18 cellular contexts compared by ENCODE assay signal in genomic region chr4:2927016-2927695, GRCh38. TPM values are rescaled to one million over a fixed set of nuclear protein-coding genes. Genes with fewer than 3 reads are reported as not detected.
A peak's percentile ranks its signal among the peaks of the same experiment; 100 is the strongest.
DNase-seq lines count a peak whose midpoint lies in the region; ATAC-seq and TF ChIP-seq lines count a peak whose summit lies in the region.
"Had no signal": no experiment of that assay in that cellular context is flagged by ENCODE, and none has a peak within 500 bp of the region (broad histone marks: within the 10 kb centered on the region; RNA-seq: fewer than 3 reads in every experiment).

No MANE protein-coding gene starts in this region.

- H3K27me3 Mint-ChIP-seq in natural killer cell (ENCODE audit: low read depth in 2 of 2), result no peaks in the 10 kb centered on the region
- H3K27me3 Mint-ChIP-seq in natural killer cell treated with Interleukin-12 subunit alpha and Interleukin-12 subunit beta and Interleukin-15 and Interleukin-18, amount 100 ng/mL, for 72 hours, result no peaks in the 10 kb centered on the region
- H3K27me3 Mint-ChIP-seq in endothelial cell (ENCODE audit: unreplicated experiment), result peaks cover 23% of the 10 kb centered on the region

- no peak overlapping the region for H3K4ac ChIP-seq in neuronal stem cell (ENCODE audit: low read length)

- H2BK15ac ChIP-seq in neuronal stem cell (ENCODE audit: low read length), result no peak overlapping the region

- no peak overlapping the region for H3K14ac ChIP-seq in neuronal stem cell (ENCODE audit: low read length)

- ATAC-seq in natural killer cell (no peak), GM21423 (IDR thresholded peaks at IDR 0.05; ENCODE audit: unreplicated experiment) (no peak)
- ATAC-seq in natural killer cell treated with Interleukin-12 subunit alpha and Interleukin-12 subunit beta and Interleukin-15 and Interleukin-18, amount 100 ng/mL, for 72 hours, result no peak
- ATAC-seq: body of pancreas, HCT116 had no signal

- no peak overlapping the region for H4K91ac ChIP-seq in neuronal stem cell (ENCODE audit: low read depth, low read length, poor library complexity)

- no peak overlapping the region for H3K27ac ChIP-seq in neuronal stem cell (replicated peaks; ENCODE audit: low read length)
- H3K27ac ChIP-seq: body of pancreas, parathyroid adenoma had no signal

- peaks cover 21 to 26% of the 10 kb centered on the region in 2 donors for H3K4me1 Mint-ChIP-seq in natural killer cell
- peaks cover 17 to 24% of the 10 kb centered on the region in 2 donors for H3K4me1 Mint-ChIP-seq in natural killer cell treated with Interleukin-12 subunit alpha and Interleukin-12 subunit beta and Interleukin-15 and Interleukin-18, amount 100 ng/mL, for 72 hours (ENCODE audit: low read depth in 2 of 2)
- peaks cover 13% of the 10 kb centered on the region for H3K4me1 Mint-ChIP-seq in endothelial cell (ENCODE audit: unreplicated experiment)

- H3K27ac Mint-ChIP-seq in natural killer cell, result peak overlapping the region; percentile 53 to 72
- peak overlapping the region in 1 of 2 donors; percentile 82 for H3K27ac Mint-ChIP-seq in natural killer cell treated with Interleukin-12 subunit alpha and Interleukin-12 subunit beta and Interleukin-15 and Interleukin-18, amount 100 ng/mL, for 72 hours
- no peak overlapping the region for H3K27ac Mint-ChIP-seq in endothelial cell (ENCODE audit: unreplicated experiment)
- H3K27ac Mint-ChIP-seq: activated naive CD4-positive, alpha-beta T cell treated with anti-CD3 and anti-CD28 coated beads for 36 hours had no signal

- intact Hi-C loops in natural killer cell (cut with micrococcal nuclease), result no loop called here

- H2BK120ac ChIP-seq in neuronal stem cell (ENCODE audit: low read depth, low read length), result peak overlapping the region; percentile 36

- DNase-seq in natural killer cell (no peak), endothelial cell (ENCODE audit: low spot score) (no peak), neuronal stem cell (ENCODE audit: low spot score) (no peak), DMS53 (lab: John Stamatoyannopoulos, UW) (no peak), HPDE6-E6E7 (ENCODE audit: extremely low spot score) (no peak), NCI-H1930 (lab: John Stamatoyannopoulos, UW) (no peak)
- DNase-seq in natural killer cell treated with Interleukin-12 subunit alpha and Interleukin-12 subunit beta and Interleukin-15 and Interleukin-18, amount 100 ng/mL, for 72 hours (ENCODE audit: low spot score), result no peak
- DNase-seq: activated naive CD4-positive, alpha-beta T cell treated with anti-CD3 and anti-CD28 coated beads for 36 hours; EL; NCI-H1092 treated with DMSO at 0.1 percent for 48 hours; NCI-H526; SHP77; stimulated activated CD4-positive, alpha-beta T cell treated with anti-CD3 and anti-CD28 coated beads, Interleukin-2, amount 100 ng/mL, for 24 hours; T-helper 1 cell had no signal

- H4K8ac ChIP-seq in neuronal stem cell (ENCODE audit: low read depth, low read length), result no peak overlapping the region

- no peak overlapping the region for H2BK5ac ChIP-seq in neuronal stem cell (ENCODE audit: low read length)

- H2AK5ac ChIP-seq in neuronal stem cell (ENCODE audit: low read depth, low read length), result no peak overlapping the region

- peaks cover 9% of the 10 kb centered on the region for H3K79me1 ChIP-seq in neuronal stem cell (ENCODE audit: low read depth, low read length)

- no peak overlapping the region for H2BK12ac ChIP-seq in neuronal stem cell (ENCODE audit: low read length)

- no peak overlapping the region for H3K4me3 Mint-ChIP-seq in natural killer cell
- H3K4me3 Mint-ChIP-seq in natural killer cell treated with Interleukin-12 subunit alpha and Interleukin-12 subunit beta and Interleukin-15 and Interleukin-18, amount 100 ng/mL, for 72 hours, result no peak overlapping the region
- H3K4me3 Mint-ChIP-seq in endothelial cell (ENCODE audit: unreplicated experiment), result peak overlapping the region; percentile 67
- H3K4me3 Mint-ChIP-seq: activated naive CD4-positive, alpha-beta T cell treated with anti-CD3 and anti-CD28 coated beads for 36 hours had no signal

- TF ChIP-seq CTCF in natural killer cell (IDR thresholded peaks at IDR 0.05) (no peak), endothelial cell (IDR thresholded peaks at IDR 0.05; ENCODE audit: unreplicated experiment) (no peak)

- H3K36me3 ChIP-seq in neuronal stem cell (replicated peaks in 1 of 2; ENCODE audit: control insufficient read depth in 2 of 2, insufficient read depth in 2 of 2, low read length in 2 of 2), result peaks cover 51 to 93% of the 10 kb centered on the region in 2 donors

- peak overlapping the region; percentile 27 for H3K23ac ChIP-seq in neuronal stem cell (ENCODE audit: low read depth, low read length, poor library complexity)

- no peak overlapping the region for H3K18ac ChIP-seq in neuronal stem cell (ENCODE audit: low read length)

- H2AFZ ChIP-seq in neuronal stem cell (ENCODE audit: low read length), result no peak overlapping the region
- H2AFZ ChIP-seq: parathyroid adenoma had no signal

- no peaks in the 10 kb centered on the region for H3K27me3 ChIP-seq in neuronal stem cell (ENCODE audit: control insufficient read depth in 3 of 3, insufficient read depth in 3 of 3, low read depth in 1 of 3, low read length in 3 of 3)
- H3K27me3 ChIP-seq: body of pancreas had no signal

- H3K36me3 Mint-ChIP-seq in natural killer cell, result no peaks in the 10 kb centered on the region
- peaks cover under 1% of the 10 kb centered on the region for H3K36me3 Mint-ChIP-seq in natural killer cell treated with Interleukin-12 subunit alpha and Interleukin-12 subunit beta and Interleukin-15 and Interleukin-18, amount 100 ng/mL, for 72 hours
- H3K36me3 Mint-ChIP-seq in endothelial cell (ENCODE audit: low read depth, unreplicated experiment), result peaks cover 43% of the 10 kb centered on the region

- H3K9me3 Mint-ChIP-seq in natural killer cell (no peaks in the 10 kb centered on the region), endothelial cell (ENCODE audit: unreplicated experiment) (no peaks in the 10 kb centered on the region)
- no peaks in the 10 kb centered on the region for H3K9me3 Mint-ChIP-seq in natural killer cell treated with Interleukin-12 subunit alpha and Interleukin-12 subunit beta and Interleukin-15 and Interleukin-18, amount 100 ng/mL, for 72 hours
- H3K9me3 Mint-ChIP-seq: activated naive CD4-positive, alpha-beta T cell treated with anti-CD3 and anti-CD28 coated beads for 36 hours had no signal

- H3K9ac ChIP-seq in neuronal stem cell (ENCODE audit: low read depth, low read length, poor library complexity), result peak overlapping the region; percentile 9
- H3K9ac ChIP-seq: parathyroid adenoma had no signal

- no peak overlapping the region for H3K4me2 ChIP-seq in neuronal stem cell (ENCODE audit: insufficient read depth, low read length, poor library complexity, severe bottlenecking)

- H3K4me3 ChIP-seq in neuronal stem cell (ENCODE audit: low read length in 2 of 2), result no peak overlapping the region
- H3K4me3 ChIP-seq: body of pancreas had no signal

- H3K9me3 ChIP-seq in neuronal stem cell (replicated peaks in 1 of 2; ENCODE audit: control insufficient read depth in 2 of 2, insufficient read depth in 1 of 2, low read depth in 1 of 2, low read length in 2 of 2), result peaks cover 0 to 1% of the 10 kb centered on the region in 2 donors
- H3K9me3 ChIP-seq: body of pancreas had no signal

- H3K4me1 ChIP-seq in neuronal stem cell (ENCODE audit: control insufficient read depth in 2 of 2, insufficient read depth in 1 of 2, low read depth in 1 of 2, low read length in 2 of 2), result peaks cover 8 to 9% of the 10 kb centered on the region in 2 donors
- H3K4me1 ChIP-seq: parathyroid adenoma had no signal

- no CpG with 5 or more reads among the region's 18 CpGs for WGBS in neuronal stem cell (ENCODE audit: extremely low coverage in 2 of 2, insufficient read length in 2 of 2, insufficient replicate concordance in 1 of 2), 2 donors

RNA-seq across cellular contexts. Expression of gene NOP14, which starts 36.0 kb away (rescaled TPM):
- total RNA-seq in natural killer cell (10 to 100 TPM; 20.9 to 25.0 (median 21.1) TPM), endothelial cell (ENCODE audit: unreplicated experiment) (22.9 TPM)
- total RNA-seq in natural killer cell treated with Interleukin-12 subunit alpha and Interleukin-12 subunit beta and Interleukin-15 and Interleukin-18, amount 100 ng/mL, for 72 hours, result 100 to 1,000 TPM in 1 of 2 donors, 10 to 100 TPM in 1; 91.5 to 136 TPM
- polyA plus RNA-seq in neuronal stem cell (2013, experiment 1 of 2), result 21.4 TPM
- 21.1 TPM for polyA plus RNA-seq in neuronal stem cell (2013, experiment 2 of 2)

RNA-seq across cellular contexts. Expression of gene GRK4, which starts 36.2 kb away (rescaled TPM):
- total RNA-seq in natural killer cell (1 to 10 TPM; 2.0 to 6.4 (median 5.1) TPM), endothelial cell (ENCODE audit: unreplicated experiment) (5.9 TPM)
- total RNA-seq in natural killer cell treated with Interleukin-12 subunit alpha and Interleukin-12 subunit beta and Interleukin-15 and Interleukin-18, amount 100 ng/mL, for 72 hours, result 10 to 100 TPM in 1 of 2 donors, 1 to 10 TPM in 1; 8.0 to 12.1 TPM
- 4.2 TPM for polyA plus RNA-seq in neuronal stem cell (2013, experiment 1 of 2)
- polyA plus RNA-seq in neuronal stem cell (2013, experiment 2 of 2), result 3.7 TPM
